Comparison of ENCODE assay signal across 8 cellular contexts in the genomic region with DNA sequence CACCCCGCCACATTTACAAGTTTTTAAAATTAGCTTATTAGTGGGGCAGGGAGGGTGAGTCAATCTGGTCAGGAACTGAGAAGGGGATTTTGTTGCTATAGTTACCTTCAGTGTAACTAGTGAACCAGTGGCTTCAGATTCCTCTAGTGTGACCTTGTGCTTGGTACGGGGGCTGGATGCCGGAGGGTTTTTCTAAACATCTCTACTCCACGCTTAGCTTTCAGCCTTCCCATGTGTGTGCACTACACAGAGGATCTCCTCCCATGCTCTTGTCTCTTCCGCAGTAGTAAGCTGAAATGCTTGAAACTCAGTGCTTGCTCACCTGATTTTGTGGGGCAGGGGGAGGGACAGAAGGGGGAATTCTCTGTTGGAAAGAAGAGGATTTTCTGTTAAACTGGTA.
A peak's percentile ranks its signal among the peaks of the same experiment; 100 is the strongest.
DNase-seq lines count a peak whose midpoint lies in the region; ATAC-seq and TF ChIP-seq lines count a peak whose summit lies in the region.

No MANE protein-coding gene starts in this region.

- H3K4me1 ChIP-seq in esophagus muscularis mucosa: peaks cover 0 to 8% (median 3%) of the 10 kb centered on the region in 4 donors

- 80% methylated on average over 5 of the region's 5 CpGs for WGBS in esophagus muscularis mucosa

- POLR2A ChIA-PET in AG04450 (lab: Yijun Ruan, JAX): interaction anchor here (0.8 kb wide), 1 partner anchor 68 kb away, joined by 3 read pairs; a partner anchor contains a TSS

- intact Hi-C loops in posterior vena cava (cut with DNase I): no loop called here
- intact Hi-C loops in esophagus muscularis mucosa (cut with DNase I): no loop called here

- ATAC-seq in GM19025 (IDR thresholded peaks at IDR 0.05; ENCODE audit: low read depth, unreplicated experiment) (peak; percentile 88), HG03064 (IDR thresholded peaks at IDR 0.05; ENCODE audit: low read depth, unreplicated experiment) (peak; percentile 70)

- H3K27me3 ChIP-seq in AG04450 (ENCODE audit: control insufficient read depth, insufficient read depth, low read length) (no peaks in the 10 kb centered on the region), esophagus muscularis mucosa (no peaks in the 10 kb centered on the region)

- CTCF ChIA-PET in AG04450 (lab: Charles Lee): interaction anchor here (0.6 to 2.9 kb wide), 10 partner anchors 16 to 417 kb away, joined by 3 to 21 read pairs (median 4); no protein-coding TSS in a partner anchor

- H3K36me3 ChIP-seq in esophagus muscularis mucosa: no peaks in the 10 kb centered on the region

- TF ChIP-seq EP300 in esophagus muscularis mucosa (IDR thresholded peaks at IDR 0.05): no peak

- DNase-seq in AG04450 (ENCODE audit: low read depth, low spot score) (no peak), brain pericyte (ENCODE audit: low read depth, low spot score) (peak; percentile 30), posterior vena cava (ENCODE audit: low spot score) (no peak), esophagus muscularis mucosa (ENCODE audit: extremely low spot score) (no peak), AG08396 (ENCODE audit: low spot score) (no peak), HT-29 (ENCODE audit: low spot score) (no peak)

- H3K27ac ChIP-seq in AG04450 (ENCODE audit: low read depth, low read length) (peak overlapping the region; percentile 75), esophagus muscularis mucosa (replicated peaks in 1 of 4) (no peak overlapping the region)

- no peak overlapping the region for H3K4me3 ChIP-seq in AG04450 (ENCODE audit: low read depth, low read length)
- no peak overlapping the region for H3K4me3 ChIP-seq in esophagus muscularis mucosa

- H3K9me3 ChIP-seq in AG04450 (ENCODE audit: control insufficient read depth, insufficient read depth, low read length): no peaks in the 10 kb centered on the region
- no peaks in the 10 kb centered on the region for H3K9me3 ChIP-seq in esophagus muscularis mucosa

- no peak for TF ChIP-seq POLR2A in esophagus muscularis mucosa (IDR thresholded peaks at IDR 0.05; ENCODE audit: low read depth)

- TF ChIP-seq CTCF in AG04450 (IDR thresholded peaks at IDR 0.05; ENCODE audit: low read depth, low read length): no peak
- no peak for TF ChIP-seq CTCF in esophagus muscularis mucosa (IDR thresholded peaks at IDR 0.05)
